ENCODE assay signal across 14 cellular contexts in the genomic region with DNA sequence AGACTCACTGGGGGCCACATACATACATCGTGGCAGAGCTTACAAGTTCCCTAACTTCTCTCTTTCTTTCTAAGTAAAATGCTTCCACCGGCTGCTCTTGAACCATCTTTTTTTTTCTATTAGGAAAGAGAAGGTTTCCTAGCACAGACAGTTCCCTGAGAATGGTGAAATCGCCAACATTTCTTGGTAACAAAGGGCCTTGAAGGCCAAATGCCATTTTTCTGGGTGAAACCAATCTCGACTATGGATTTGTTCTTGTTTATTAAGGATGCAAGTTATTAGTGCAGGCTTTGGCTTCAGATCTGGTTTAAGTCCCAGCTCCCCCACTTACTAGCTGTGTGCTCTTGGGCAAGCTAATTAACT. TPM values are rescaled to one million over a fixed set of nuclear protein-coding genes. Genes with fewer than 3 reads are reported as not detected.
DNase-seq lines count a peak whose midpoint lies in the region; ATAC-seq and TF ChIP-seq lines count a peak whose summit lies in the region.
"Had no signal": no experiment of that assay in that cellular context is flagged by ENCODE, and none has a peak within 500 bp of the region (broad histone marks: within the 10 kb centered on the region; RNA-seq: fewer than 3 reads in every experiment).

No MANE protein-coding gene starts in this region.

- intact Hi-C loops in cardiac septum (cut with DNase I) (loop anchor here (5.0 kb wide), 1 partner anchor 68 kb away; no protein-coding TSS in a partner anchor), esophagus squamous epithelium (cut with DNase I) (no loop called here), ovary (cut with DNase I) (loop anchor here in 3 of 4 donors (10.0 kb wide), 2 partner anchors 50 to 60 kb away; no protein-coding TSS in a partner anchor), uterus (cut with DNase I; ENCODE audit: low total_unique reads) (no loop called here)

- no peak for DNase-seq in right atrium auricular region (ENCODE audit: low spot score)
- no peak for DNase-seq in cardiac septum (ENCODE audit: low spot score)
- no peak for DNase-seq in esophagus squamous epithelium (lab: John Stamatoyannopoulos, UW)
- no peak for DNase-seq in ovary
- DNase-seq in uterus: no peak
- no peak for DNase-seq in 8988T
- no peak for DNase-seq in dedifferentiated amniotic fluid mesenchymal stem cell (ENCODE audit: extremely low spot score)
- DNase-seq: activated CD8-positive, alpha-beta memory T cell treated with anti-CD3 and anti-CD28 coated beads, Interleukin-2, amount 10 ng/mL, durations not matched to agents 7 days and 5 days; DND-41; NCI-H226; PC-3; sigmoid colon had no signal

- peak overlapping the region; percentile 15 to 44 for H3K4me3 ChIP-seq in right atrium auricular region
- peak overlapping the region in 3 of 4 donors; percentile 29 to 54 (median 42) for H3K4me3 ChIP-seq in esophagus squamous epithelium
- peak overlapping the region; percentile 16 for H3K4me3 ChIP-seq in ovary
- peak overlapping the region in 1 of 2 donors; percentile 22 for H3K4me3 ChIP-seq in uterus

- no peaks in the 10 kb centered on the region for H3K27me3 ChIP-seq in right atrium auricular region
- H3K27me3 ChIP-seq in esophagus squamous epithelium: no peaks in the 10 kb centered on the region
- H3K27me3 ChIP-seq in ovary: no peaks in the 10 kb centered on the region
- H3K27me3 ChIP-seq in uterus: no peaks in the 10 kb centered on the region
- H3K27me3 ChIP-seq: sigmoid colon had no signal

- H3K27ac ChIP-seq in right atrium auricular region: peak overlapping the region; percentile 79 to 83
- H3K27ac ChIP-seq in esophagus squamous epithelium: peak overlapping the region; percentile 10 to 79 (median 76)
- peak overlapping the region in 1 of 2 donors; percentile 55 for H3K27ac ChIP-seq in ovary
- peak overlapping the region; percentile 77 to 80 for H3K27ac ChIP-seq in uterus

- H3K9me3 ChIP-seq in right atrium auricular region (no peaks in the 10 kb centered on the region), esophagus squamous epithelium (no peaks in the 10 kb centered on the region), ovary (no peaks in the 10 kb centered on the region), uterus (no peaks in the 10 kb centered on the region)
- H3K9me3 ChIP-seq: sigmoid colon had no signal

- H3K36me3 ChIP-seq in right atrium auricular region (peaks cover 24% of the 10 kb centered on the region), esophagus squamous epithelium (peaks cover 0 to 20% (median 0%) of the 10 kb centered on the region in 3 donors), ovary (no peaks in the 10 kb centered on the region), uterus (no peaks in the 10 kb centered on the region)
- H3K36me3 ChIP-seq: sigmoid colon had no signal

- TF ChIP-seq CTCF in right atrium auricular region (IDR thresholded peaks at IDR 0.05) (no peak), esophagus squamous epithelium (IDR thresholded peaks at IDR 0.05) (no peak), ovary (IDR thresholded peaks at IDR 0.05) (no peak), uterus (IDR thresholded peaks at IDR 0.05) (no peak)

- no peak for TF ChIP-seq EP300 in ovary (IDR thresholded peaks at IDR 0.05)

- no peak for ATAC-seq in HG02870 (IDR thresholded peaks at IDR 0.05; ENCODE audit: unreplicated experiment)
- ATAC-seq: activated CD8-positive, alpha-beta memory T cell treated with anti-CD3 and anti-CD28 coated beads, Interleukin-2, amount 10 ng/mL, durations not matched to agents 7 days and 5 days; HCT116; PC-3 had no signal

- H3K4me1 ChIP-seq in right atrium auricular region (peaks cover 0 to 85% of the 10 kb centered on the region in 2 donors), esophagus squamous epithelium (peaks cover 16 to 94% (median 33%) of the 10 kb centered on the region in 3 donors), ovary (ENCODE audit: insufficient read depth) (peaks cover 18% of the 10 kb centered on the region), uterus (peaks cover 0 to 3% of the 10 kb centered on the region in 2 donors)

- TF ChIP-seq POLR2A in esophagus squamous epithelium (IDR thresholded peaks at IDR 0.05) (no peak), ovary (IDR thresholded peaks at IDR 0.05) (no peak), uterus (IDR thresholded peaks at IDR 0.05) (no peak)

- 60 to 63% methylated on average over 4 of the region's 4 CpGs for WGBS in esophagus squamous epithelium, 2 donors
- 32 to 35% (median 33%) methylated on average over 4 of the region's 4 CpGs for WGBS in ovary, 3 donors

RNA-seq across cellular contexts. Expression of gene LMCD1, which starts 3.0 kb away (rescaled TPM):
- total RNA-seq in right atrium auricular region (10 to 100 TPM; 73.5 to 79.0 TPM), cardiac septum (57.6 TPM), esophagus squamous epithelium (10 to 100 TPM; 23.3 to 52.8 (median 34.8) TPM), ovary (100 to 1,000 TPM in 5 of 7 donors, 10 to 100 TPM in 2; 42.1 to 146 (median 124) TPM), uterus (100 to 1,000 TPM in 2 of 4 donors, 10 to 100 TPM in 2; 70.9 to 163 (median 115) TPM)
- 100 to 1,000 TPM; 127 to 133 TPM for polyA plus RNA-seq in ovary

Comparison
In these comparisons a context has a peak if more than half of its experiments do, and no peak if none do; other contexts are left out.
1. intact Hi-C loops: an anchor here in cardiac septum (5.0 kb wide) and ovary (10.0 kb wide); none called in esophagus squamous epithelium and uterus.